Comparison of ENCODE assay signal across 1 cellular context in genomic region chr10:987906-988666, GRCh38.
TF ChIP-seq lines count a peak whose summit lies in the region.

Gene GTPBP4, plus strand, starts transcription at chr10:988434. Its CDS starts 46 bp downstream, at chr10:988480.

TF ChIP-seq in GM12878, 131 proteins besides CTCF, POLR2A, EP300 and RAD21 (continued from another document):
- peak; percentile 90 for TF ChIP-seq NBN (IDR thresholded peaks at IDR 0.05)
- peak; percentile 82 for TF ChIP-seq RELB (IDR thresholded peaks at IDR 0.05; ENCODE audit: low read depth)
- peak in 1 of 2 experiments; percentile 13; a peak in 1 of 4 replicates for TF ChIP-seq IKZF2 (IDR thresholded peaks at IDR 0.05)
- no peak for TF ChIP-seq CHD4 (IDR thresholded peaks at IDR 0.05)
- no peak for TF ChIP-seq KDM1A (IDR thresholded peaks at IDR 0.05; ENCODE audit: borderline replicate concordance)
- peak; percentile 11 for TF ChIP-seq FOS (IDR thresholded peaks at IDR 0.05; ENCODE audit: borderline replicate concordance, extremely low read depth, insufficient read length)
- 0 out of 3 replicates have a peak, but pooled peaks have one; percentile 57 for TF ChIP-seq POU2F2 (IDR thresholded peaks at IDR 0.05; ENCODE audit: borderline replicate concordance, low read depth, low read length)
TF ChIP-seq in GM12878: peak in this region for 64.
